In the genomic region with DNA sequence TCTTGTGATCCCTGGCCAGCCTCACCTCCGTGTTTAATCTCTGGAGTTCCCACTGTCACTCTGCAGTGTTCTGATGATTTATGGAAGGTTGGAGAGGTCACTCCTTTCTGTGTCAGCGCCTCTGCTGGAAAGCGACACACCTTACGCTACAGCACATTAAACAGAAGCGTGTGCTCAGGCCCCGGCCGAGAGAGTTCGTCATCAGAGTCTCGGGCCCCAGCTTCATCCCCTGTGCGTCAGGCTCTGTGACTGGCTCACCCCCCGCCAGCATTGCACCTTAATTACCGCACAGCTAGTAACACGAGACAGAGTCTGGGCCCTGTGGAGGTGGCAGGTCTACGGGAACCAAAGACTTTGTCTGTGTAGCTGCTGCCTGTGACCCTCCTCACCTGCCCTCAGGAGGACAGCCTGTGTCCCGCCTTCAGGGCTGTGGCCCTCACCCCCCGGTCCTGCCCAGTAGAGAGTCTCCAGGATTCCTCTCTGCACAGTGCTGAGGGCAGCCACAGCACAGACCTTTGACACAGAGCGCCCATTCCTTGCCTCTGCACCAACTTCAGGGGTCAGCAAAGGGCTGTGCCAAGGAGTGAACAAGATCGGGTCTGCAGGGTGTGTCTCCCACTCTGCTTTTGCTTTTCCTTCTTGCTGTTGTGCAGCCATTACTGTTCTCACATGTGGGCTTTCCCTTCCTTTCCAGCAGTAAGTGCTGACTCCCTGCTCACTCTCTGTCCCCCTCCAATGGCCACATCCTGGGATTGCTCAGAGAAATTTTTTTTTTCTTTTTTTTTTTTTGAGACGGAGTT, we compare ENCODE assay signal across 8 cellular contexts.
A peak's percentile ranks its signal among the peaks of the same experiment; 100 is the strongest.
DNase-seq lines count a peak whose midpoint lies in the region; ATAC-seq and TF ChIP-seq lines count a peak whose summit lies in the region.

No MANE protein-coding gene starts in this region.

- intact Hi-C loops in activated CD8-positive, alpha-beta T cell treated with anti-CD3 and anti-CD28 coated beads for 36 hours (cut with micrococcal nuclease) = no loop called here
- intact Hi-C loops in Right ventricle myocardium superior (cut with DNase I) = no loop called here

- H3K9me3 Mint-ChIP-seq in activated CD8-positive, alpha-beta T cell treated with anti-CD3 and anti-CD28 coated beads for 36 hours = no peaks in the 10 kb centered on the region

- peak; percentile 35 for ATAC-seq in activated CD8-positive, alpha-beta T cell treated with anti-CD3 and anti-CD28 coated beads for 36 hours
- peak; percentile 83 for ATAC-seq in Right ventricle myocardium superior (ENCODE audit: poor library complexity)

- H3K27ac Mint-ChIP-seq in activated CD8-positive, alpha-beta T cell treated with anti-CD3 and anti-CD28 coated beads for 36 hours = peak overlapping the region; percentile 40

- H3K36me3 Mint-ChIP-seq in activated CD8-positive, alpha-beta T cell treated with anti-CD3 and anti-CD28 coated beads for 36 hours (ENCODE audit: low read depth) = peaks cover 29% of the 10 kb centered on the region

- DNase-seq in AG04449 (ENCODE audit: low read depth, low spot score) (peak; percentile 21), NCI-H2081 treated with DMSO at 0.1 percent for 48 hours (lab: John Stamatoyannopoulos, UW) (peak; percentile 29), Right ventricle myocardium superior (peak; percentile 24), retina (peak; percentile 67)
- no peak for DNase-seq in activated CD8-positive, alpha-beta T cell treated with anti-CD3 and anti-CD28 coated beads for 36 hours
- no peak for DNase-seq in stimulated activated CD8-positive, alpha-beta memory T cell treated with anti-CD3 and anti-CD28 coated beads, Interleukin-4, amount 100 ng/mL, for 48 hours
- no peak for DNase-seq in NK-92 treated with Interleukin-12 subunit alpha and Interleukin-12 subunit beta, amount 100 ng/mL, for 24 hours (lab: John Stamatoyannopoulos, UW)

- POLR2A ChIA-PET in AG04449 (lab: Yijun Ruan, JAX) = interaction anchor here (0.6 kb wide), 1 partner anchor 358 kb away, joined by 3 read pairs; no protein-coding TSS in a partner anchor
- POLR2A ChIA-PET in activated CD8-positive, alpha-beta T cell treated with anti-CD3 and anti-CD28 coated beads for 36 hours (lab: Charles Lee) = no interaction called here

- H3K27me3 Mint-ChIP-seq in activated CD8-positive, alpha-beta T cell treated with anti-CD3 and anti-CD28 coated beads for 36 hours = no peaks in the 10 kb centered on the region

- no peak overlapping the region for H3K4me3 Mint-ChIP-seq in activated CD8-positive, alpha-beta T cell treated with anti-CD3 and anti-CD28 coated beads for 36 hours

- CTCF ChIA-PET in AG04449 (lab: Yijun Ruan, JAX) = interaction anchor here (0.6 to 1.5 kb wide), 8 partner anchors 9 to 668 kb away, joined by 3 to 7 read pairs (median 4); no protein-coding TSS in a partner anchor
- CTCF ChIA-PET in activated CD8-positive, alpha-beta T cell treated with anti-CD3 and anti-CD28 coated beads for 36 hours (lab: Charles Lee) = no interaction called here

- TF ChIP-seq CTCF in AG04449 (IDR thresholded peaks at IDR 0.05; ENCODE audit: insufficient read depth, low read length, missing control alignments) (peak; percentile 70), GM12873 (IDR thresholded peaks at IDR 0.05; ENCODE audit: insufficient read depth, low read depth, low read length, missing control alignments) (peak; percentile 54)
- TF ChIP-seq CTCF in activated CD8-positive, alpha-beta T cell treated with anti-CD3 and anti-CD28 coated beads for 36 hours (IDR thresholded peaks at IDR 0.05) = peak; percentile 41

- H3K4me1 Mint-ChIP-seq in activated CD8-positive, alpha-beta T cell treated with anti-CD3 and anti-CD28 coated beads for 36 hours (ENCODE audit: low read depth) = peaks cover 37% of the 10 kb centered on the region

- no peak overlapping the region for H3K4me3 ChIP-seq in AG04449 (ENCODE audit: low read depth, low read length)

Comparison
In these comparisons a context has a peak if more than half of its experiments do, and no peak if none do; other contexts are left out.
1. DNase-seq: peak in AG04449 (single experiment), NCI-H2081 treated with DMSO at 0.1 percent for 48 hours (single experiment), Right ventricle myocardium superior (single experiment) and retina (single experiment); none in activated CD8-positive, alpha-beta T cell treated with anti-CD3 and anti-CD28 coated beads for 36 hours (single experiment), stimulated activated CD8-positive, alpha-beta memory T cell treated with anti-CD3 and anti-CD28 coated beads, Interleukin-4, amount 100 ng/mL, for 48 hours (single experiment) and NK-92 treated with Interleukin-12 subunit alpha and Interleukin-12 subunit beta, amount 100 ng/mL, for 24 hours (single experiment).
2. Peak in every context shown above with its lines, with median percentiles within 50 percentile points of each other: CTCF ChIP-seq.